1 cellular context compared by ENCODE assay signal in the genomic region with DNA sequence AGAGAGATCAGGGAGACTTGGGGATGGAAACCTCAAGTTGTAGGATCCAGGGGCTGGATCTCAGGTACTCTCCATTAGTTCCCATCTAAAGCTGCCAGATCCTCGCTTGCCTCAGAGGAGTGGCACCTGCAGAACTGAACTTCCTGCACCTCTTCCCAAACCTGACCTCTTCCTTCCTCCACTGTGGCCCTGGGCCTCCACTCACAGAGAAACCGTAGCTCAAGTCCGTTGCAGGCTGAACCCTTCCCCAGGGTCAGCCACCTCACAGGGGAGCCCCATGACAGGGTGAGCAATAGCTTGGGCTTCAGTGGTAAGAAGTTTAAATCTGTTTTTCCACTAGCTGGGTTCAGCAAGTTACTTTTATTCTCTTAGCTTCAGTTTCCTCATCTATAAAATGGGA.
TF ChIP-seq lines count a peak whose summit lies in the region.

No MANE protein-coding gene starts in this region.

TF ChIP-seq in IMR-90, 13 proteins besides CTCF, POLR2A, EP300 and RAD21:
- TF ChIP-seq RCOR1 (IDR thresholded peaks at IDR 0.05; ENCODE audit: insufficient replicate concordance, low read length): no peak
- TF ChIP-seq RFX5 (IDR thresholded peaks at IDR 0.05; ENCODE audit: low read depth, low read length): no peak
- TF ChIP-seq, protein P1, sequence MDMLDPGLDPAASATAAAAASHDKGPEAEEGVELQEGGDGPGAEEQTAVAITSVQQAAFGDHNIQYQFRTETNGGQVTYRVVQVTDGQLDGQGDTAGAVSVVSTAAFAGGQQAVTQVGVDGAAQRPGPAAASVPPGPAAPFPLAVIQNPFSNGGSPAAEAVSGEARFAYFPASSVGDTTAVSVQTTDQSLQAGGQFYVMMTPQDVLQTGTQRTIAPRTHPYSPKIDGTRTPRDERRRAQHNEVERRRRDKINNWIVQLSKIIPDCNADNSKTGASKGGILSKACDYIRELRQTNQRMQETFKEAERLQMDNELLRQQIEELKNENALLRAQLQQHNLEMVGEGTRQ (IDR thresholded peaks at IDR 0.05; ENCODE audit: low read depth, low read length): no peak
- no peak for TF ChIP-seq BHLHE40 (IDR thresholded peaks at IDR 0.05; ENCODE audit: low read depth, low read length)
- no peak for TF ChIP-seq MAZ (IDR thresholded peaks at IDR 0.05; ENCODE audit: borderline replicate concordance, low read depth, low read length)
- TF ChIP-seq MAFK (IDR thresholded peaks at IDR 0.05; ENCODE audit: low read depth, low read length): no peak
- TF ChIP-seq CEBPB (IDR thresholded peaks at IDR 0.05; ENCODE audit: low read depth, low read length): no peak
- TF ChIP-seq CHD1 (IDR thresholded peaks at IDR 0.05; ENCODE audit: low read depth, low read length): no peak
- no peak for TF ChIP-seq SMC3 (IDR thresholded peaks at IDR 0.05; ENCODE audit: low read depth, low read length)
- TF ChIP-seq, protein P2, sequence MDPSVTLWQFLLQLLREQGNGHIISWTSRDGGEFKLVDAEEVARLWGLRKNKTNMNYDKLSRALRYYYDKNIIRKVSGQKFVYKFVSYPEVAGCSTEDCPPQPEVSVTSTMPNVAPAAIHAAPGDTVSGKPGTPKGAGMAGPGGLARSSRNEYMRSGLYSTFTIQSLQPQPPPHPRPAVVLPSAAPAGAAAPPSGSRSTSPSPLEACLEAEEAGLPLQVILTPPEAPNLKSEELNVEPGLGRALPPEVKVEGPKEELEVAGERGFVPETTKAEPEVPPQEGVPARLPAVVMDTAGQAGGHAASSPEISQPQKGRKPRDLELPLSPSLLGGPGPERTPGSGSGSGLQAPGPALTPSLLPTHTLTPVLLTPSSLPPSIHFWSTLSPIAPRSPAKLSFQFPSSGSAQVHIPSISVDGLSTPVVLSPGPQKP (IDR thresholded peaks at IDR 0.05; ENCODE audit: borderline replicate concordance, low read depth, low read length): no peak
- TF ChIP-seq FOS (IDR thresholded peaks at IDR 0.05; ENCODE audit: low read depth, low read length): no peak
- no peak for TF ChIP-seq MXI1 (IDR thresholded peaks at IDR 0.05; ENCODE audit: borderline replicate concordance, low read depth, low read length)
- TF ChIP-seq NFE2L2 (IDR thresholded peaks at IDR 0.05; ENCODE audit: low read depth, low read length): no peak
